Comparison of ENCODE assay signal across 9 cellular contexts in the genomic region with DNA sequence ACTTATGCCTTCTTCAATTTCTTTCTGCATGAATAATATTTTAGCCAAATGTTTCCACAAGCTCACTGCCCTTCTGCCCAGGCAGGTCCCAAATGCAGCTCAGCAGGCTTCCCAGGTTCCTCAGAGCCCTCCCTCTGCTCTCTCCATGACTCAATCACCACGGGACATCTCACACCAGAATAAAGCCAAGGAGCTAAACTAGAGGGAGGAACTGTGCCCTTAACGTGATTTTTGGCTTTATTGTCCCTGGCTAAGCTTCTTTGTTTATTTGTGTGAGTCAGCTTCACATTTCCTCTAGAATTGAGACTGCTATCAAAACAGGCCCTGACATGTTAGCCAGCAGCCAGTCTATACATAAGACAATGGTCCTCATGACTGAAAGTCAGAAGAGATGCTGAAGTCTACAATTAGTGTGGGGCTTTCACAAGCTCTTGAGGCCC.
DNase-seq lines count a peak whose midpoint lies in the region; ATAC-seq lines count a peak whose summit lies in the region.
"Had no signal": no experiment of that assay in that cellular context is flagged by ENCODE, and none has a peak within 500 bp of the region (broad histone marks: within the 10 kb centered on the region; RNA-seq: fewer than 3 reads in every experiment).

No MANE protein-coding gene starts in this region.

- ATAC-seq in HG03175 (IDR thresholded peaks at IDR 0.05; ENCODE audit: unreplicated experiment) (no peak), GM19397 (IDR thresholded peaks at IDR 0.05; ENCODE audit: unreplicated experiment) (no peak)

- peak; percentile 89 for DNase-seq in COLO829 (ENCODE audit: low spot score)
- peak; percentile 74 for DNase-seq in HCEC 1CT
- DNase-seq in NCI-H345 (lab: John Stamatoyannopoulos, UW) = peak; percentile 77
- peak; percentile 53 for DNase-seq in glomerular visceral epithelial cell (ENCODE audit: extremely low spot score)
- DNase-seq in T-helper 1 cell = no peak
- no peak for DNase-seq in activated naive CD4-positive, alpha-beta T cell (lab: John Stamatoyannopoulos, UW)
- DNase-seq: activated naive CD4-positive, alpha-beta T cell treated with anti-CD3 and anti-CD28 coated beads for 36 hours had no signal

Comparison
In these comparisons a context has a peak if more than half of its experiments do, and no peak if none do; other contexts are left out.
1. DNase-seq: peak in COLO829 (single experiment), HCEC 1CT (single experiment), NCI-H345 (single experiment) and glomerular visceral epithelial cell (single experiment); none in T-helper 1 cell (0 of 5) and activated naive CD4-positive, alpha-beta T cell (0 of 4).